In genomic region chr13:94280357-94280756, GRCh38 we compare ENCODE assay signal across 21 cellular contexts.
DNase-seq lines count a peak whose midpoint lies in the region; FAIRE-seq and TF ChIP-seq lines count a peak whose summit lies in the region.
"Had no signal": no experiment of that assay in that cellular context is flagged by ENCODE, and none has a peak within 500 bp of the region (broad histone marks: within the 10 kb centered on the region; RNA-seq: fewer than 3 reads in every experiment).

No MANE protein-coding gene starts in this region.

- no peak for TF ChIP-seq POLR2A in breast epithelium (IDR thresholded peaks at IDR 0.05)

- H3K4me1 Mint-ChIP-seq in MCF 10A (ENCODE audit: insufficient read depth, unreplicated experiment) (no peaks in the 10 kb centered on the region), astrocyte (ENCODE audit: low read depth, unreplicated experiment) (peaks cover 5% of the 10 kb centered on the region)

- H4K91ac ChIP-seq in neuronal stem cell (ENCODE audit: low read depth, low read length, poor library complexity): no peak overlapping the region

- no peaks in the 10 kb centered on the region for H4K20me1 ChIP-seq in astrocyte (ENCODE audit: insufficient read depth, low read length)
- H4K20me1 ChIP-seq: BLaER1 had no signal

- H3K4me3 ChIP-seq in breast epithelium: no peak overlapping the region
- no peak overlapping the region for H3K4me3 ChIP-seq in astrocyte (ENCODE audit: insufficient read depth, low read depth, low read length)
- no peak overlapping the region for H3K4me3 ChIP-seq in neuronal stem cell (ENCODE audit: low read length in 2 of 2)
- H3K4me3 ChIP-seq: BLaER1, GM23248 had no signal

- no peak overlapping the region for H3K18ac ChIP-seq in neuronal stem cell (ENCODE audit: low read length)

- no peak overlapping the region for H3K4ac ChIP-seq in neuronal stem cell (ENCODE audit: low read length)

- no peak overlapping the region for H2AK5ac ChIP-seq in neuronal stem cell (ENCODE audit: low read depth, low read length)

- H3K79me1 ChIP-seq in neuronal stem cell (ENCODE audit: low read depth, low read length): no peaks in the 10 kb centered on the region

- peak overlapping the region; percentile 48 for H3K4me2 ChIP-seq in astrocyte (ENCODE audit: low read length)
- H3K4me2 ChIP-seq in neuronal stem cell (ENCODE audit: insufficient read depth, low read length, poor library complexity, severe bottlenecking): no peak overlapping the region
- H3K4me2 ChIP-seq: BLaER1 had no signal

- no peak overlapping the region for H3K23ac ChIP-seq in neuronal stem cell (ENCODE audit: low read depth, low read length, poor library complexity)

- no TSS peak for BruUV-seq in MCF 10A (replicated peaks; lab: Mats Ljungman, UMichigan)

- H3K4me3 Mint-ChIP-seq in MCF 10A (ENCODE audit: unreplicated experiment): no peak overlapping the region
- no peak overlapping the region for H3K4me3 Mint-ChIP-seq in astrocyte (ENCODE audit: unreplicated experiment)
- H3K4me3 Mint-ChIP-seq: CD8-positive, alpha-beta T cell had no signal

- H3K4me1 ChIP-seq in breast epithelium: no peaks in the 10 kb centered on the region
- H3K4me1 ChIP-seq in astrocyte (ENCODE audit: insufficient read depth, low read length): peaks cover 6% of the 10 kb centered on the region
- H3K4me1 ChIP-seq in neuronal stem cell (ENCODE audit: control insufficient read depth in 2 of 2, insufficient read depth in 1 of 2, low read depth in 1 of 2, low read length in 2 of 2): no peaks in the 10 kb centered on the region
- H3K4me1 ChIP-seq: BLaER1 had no signal

- WGBS in neuronal stem cell (ENCODE audit: extremely low coverage in 2 of 2, insufficient read length in 2 of 2, insufficient replicate concordance in 1 of 2), 2 donors: no CpG with 5 or more reads among the region's 3 CpGs

- H3K36me3 Mint-ChIP-seq in MCF 10A (ENCODE audit: insufficient read depth, unreplicated experiment): no peaks in the 10 kb centered on the region
- peaks cover 6% of the 10 kb centered on the region for H3K36me3 Mint-ChIP-seq in astrocyte (ENCODE audit: low read depth, unreplicated experiment)
- H3K36me3 Mint-ChIP-seq: CD8-positive, alpha-beta T cell had no signal

- CTCF ChIA-PET in MCF 10A (lab: Yijun Ruan, JAX): interaction anchor here (0.6 kb wide), 1 partner anchor 10 kb away, joined by 4 read pairs; no protein-coding TSS in a partner anchor

- H3K9me3 ChIP-seq in breast epithelium: peaks cover 0 to 15% of the 10 kb centered on the region in 2 donors
- H3K9me3 ChIP-seq in astrocyte (ENCODE audit: insufficient read depth, low read depth, low read length): no peaks in the 10 kb centered on the region
- no peaks in the 10 kb centered on the region for H3K9me3 ChIP-seq in neuronal stem cell (replicated peaks in 1 of 2; ENCODE audit: control insufficient read depth in 2 of 2, insufficient read depth in 1 of 2, low read depth in 1 of 2, low read length in 2 of 2)
- H3K9me3 ChIP-seq: BLaER1 had no signal

- POLR2A ChIA-PET in MCF 10A (lab: Yijun Ruan, JAX): interaction anchor here (0.7 kb wide), 1 partner anchor 20 kb away, joined by 4 read pairs; no protein-coding TSS in a partner anchor

- no peaks in the 10 kb centered on the region for H3K36me3 ChIP-seq in breast epithelium
- H3K36me3 ChIP-seq in astrocyte (ENCODE audit: insufficient read depth, low read length): no peaks in the 10 kb centered on the region
- H3K36me3 ChIP-seq in neuronal stem cell (replicated peaks in 1 of 2; ENCODE audit: control insufficient read depth in 2 of 2, insufficient read depth in 2 of 2, low read length in 2 of 2): no peaks in the 10 kb centered on the region
- H3K36me3 ChIP-seq: BLaER1 had no signal

- peak overlapping the region; percentile 55 for H3K27ac Mint-ChIP-seq in MCF 10A (ENCODE audit: low read depth, unreplicated experiment)
- H3K27ac Mint-ChIP-seq in astrocyte (ENCODE audit: unreplicated experiment): peak overlapping the region; percentile 6
- H3K27ac Mint-ChIP-seq: CD8-positive, alpha-beta T cell had no signal

- no peak for DNase-seq in MCF 10A (ENCODE audit: unreplicated experiment)
- no peak for DNase-seq in breast epithelium (ENCODE audit: low spot score in 2 of 2)
- DNase-seq in astrocyte (ENCODE audit: low read depth): peak; percentile 10
- peak; percentile 60 for DNase-seq in kidney glomerular epithelial cell (lab: John Stamatoyannopoulos, UW)
- no peak for DNase-seq in neuronal stem cell (ENCODE audit: low spot score)
- DNase-seq in effector CD4-positive, alpha-beta T cell: no peak
- no peak for DNase-seq in activated CD4-positive, alpha-beta T cell treated with anti-CD3 and anti-CD28 coated beads for 4 hours
- DNase-seq in NCI-H187 (lab: John Stamatoyannopoulos, UW): no peak
- DNase-seq: CD8-positive, alpha-beta T cell; DMS79; GDM1; GM23248; Karpas-422; NCI-H1105 treated with DMSO at 0.1 percent for 48 hours; NCI-H187 treated with DMSO at 0.1 percent for 48 hours; NCI-H526 treated with DMSO at 0.1 percent for 48 hours had no signal

- FAIRE-seq in astrocyte (lab: Jason Lieb, UNC): no peak
- FAIRE-seq: D721Med, GM12891 had no signal

- no peak overlapping the region for H2BK15ac ChIP-seq in neuronal stem cell (ENCODE audit: low read length)

- H3K27me3 ChIP-seq in breast epithelium (no peaks in the 10 kb centered on the region), astrocyte (ENCODE audit: insufficient read depth, low read length) (no peaks in the 10 kb centered on the region), neuronal stem cell (ENCODE audit: control insufficient read depth in 3 of 3, insufficient read depth in 3 of 3, low read depth in 1 of 3, low read length in 3 of 3) (peaks cover 0 to 5% (median 0%) of the 10 kb centered on the region in 3 experiments)
- H3K27me3 ChIP-seq: BLaER1 had no signal

- no peak overlapping the region for H2BK12ac ChIP-seq in neuronal stem cell (ENCODE audit: low read length)

- no peak overlapping the region for H2BK5ac ChIP-seq in neuronal stem cell (ENCODE audit: low read length)

- TF ChIP-seq CTCF in MCF 10A (IDR thresholded peaks at IDR 0.05; ENCODE audit: unreplicated experiment): no peak
- TF ChIP-seq CTCF in breast epithelium (IDR thresholded peaks at IDR 0.05): no peak
- peak; percentile 5 for TF ChIP-seq CTCF in astrocyte (IDR thresholded peaks at IDR 0.05; ENCODE audit: insufficient read depth, low read depth, low read length)

- no peak overlapping the region for H3K14ac ChIP-seq in neuronal stem cell (ENCODE audit: low read length)

- no peak overlapping the region for H4K8ac ChIP-seq in neuronal stem cell (ENCODE audit: low read depth, low read length)

- no peak overlapping the region for H3K27ac ChIP-seq in breast epithelium
- H3K27ac ChIP-seq in astrocyte (ENCODE audit: low read depth, low read length): no peak overlapping the region
- H3K27ac ChIP-seq in neuronal stem cell (replicated peaks; ENCODE audit: low read length): no peak overlapping the region
- H3K27ac ChIP-seq: 22Rv1, BLaER1, GM23248, RWPE1 had no signal

- peaks cover 15% of the 10 kb centered on the region for H3K9me3 Mint-ChIP-seq in MCF 10A (ENCODE audit: unreplicated experiment)
- H3K9me3 Mint-ChIP-seq in astrocyte (ENCODE audit: unreplicated experiment): peaks cover 11% of the 10 kb centered on the region

- H2AFZ ChIP-seq in astrocyte (ENCODE audit: low read depth, low read length) (no peak overlapping the region), neuronal stem cell (ENCODE audit: low read length) (no peak overlapping the region)
- H2AFZ ChIP-seq: GM23248 had no signal

- no peak overlapping the region for H2BK120ac ChIP-seq in neuronal stem cell (ENCODE audit: low read depth, low read length)

- no peaks in the 10 kb centered on the region for H3K79me2 ChIP-seq in astrocyte (ENCODE audit: insufficient read depth, low read length)

- intact Hi-C loops in MCF 10A (cut with micrococcal nuclease): no loop called here
- intact Hi-C loops in breast epithelium (cut with DNase I; ENCODE audit: low total_unique reads): no loop called here

- H3K9ac ChIP-seq in astrocyte (ENCODE audit: low read length): no peak overlapping the region
- no peak overlapping the region for H3K9ac ChIP-seq in neuronal stem cell (ENCODE audit: low read depth, low read length, poor library complexity)
- H3K9ac ChIP-seq: BLaER1, GM23248 had no signal

- H3K27me3 Mint-ChIP-seq in MCF 10A (ENCODE audit: insufficient read depth, unreplicated experiment) (no peaks in the 10 kb centered on the region), astrocyte (ENCODE audit: low read depth, unreplicated experiment) (no peaks in the 10 kb centered on the region)

Comparison
In these comparisons a context has a peak if more than half of its experiments do, and no peak if none do; other contexts are left out.
1. DNase-seq: peak in astrocyte (single experiment) and kidney glomerular epithelial cell (single experiment); none in MCF 10A (single experiment), breast epithelium (0 of 2), neuronal stem cell (single experiment), effector CD4-positive, alpha-beta T cell (single experiment), activated CD4-positive, alpha-beta T cell treated with anti-CD3 and anti-CD28 coated beads for 4 hours (0 of 2) and NCI-H187 (0 of 2).